18 cellular contexts compared by ENCODE assay signal in genomic region chr4:184755278-184755677, GRCh38. TPM values are rescaled to one million over a fixed set of nuclear protein-coding genes. Genes with fewer than 3 reads are reported as not detected.
DNase-seq lines count a peak whose midpoint lies in the region; ATAC-seq lines count a peak whose summit lies in the region.
"Had no signal": no experiment of that assay in that cellular context is flagged by ENCODE, and none has a peak within 500 bp of the region (broad histone marks: within the 10 kb centered on the region; RNA-seq: fewer than 3 reads in every experiment).

No MANE protein-coding gene starts in this region.

- DNase-seq in A172 (ENCODE audit: low spot score) (peak; percentile 42), RPMI7951 (ENCODE audit: low read depth) (peak; percentile 92), epithelial cell of prostate (ENCODE audit: low read depth, low spot score) (no peak), islet precursor cell (peak; percentile 87), NCI-H1105 treated with DMSO at 0.1 percent for 48 hours (lab: John Stamatoyannopoulos, UW) (no peak)
- no peak for DNase-seq in activated naive CD4-positive, alpha-beta T cell treated with anti-CD3 and anti-CD28 coated beads, Interleukin-2, amount 50 U/mL, for 72 hours (ENCODE audit: low spot score in 2 of 2)
- DNase-seq: activated CD8-positive, alpha-beta T cell treated with anti-CD3 and anti-CD28 coated beads for 36 hours; activated effector memory CD4-positive, alpha-beta T cell treated with anti-CD3 and anti-CD28 coated beads, Interleukin-2, amount 50 U/mL, for 16 hours; Caco-2; erythroblast; NCI-H1436 treated with DMSO at 0.1 percent for 48 hours; NCI-H524; nephron progenitor cell; T1000 had no signal

- no peak for ATAC-seq in activated naive CD4-positive, alpha-beta T cell treated with anti-CD3 and anti-CD28 coated beads, Interleukin-2, amount 50 U/mL, for 72 hours
- ATAC-seq in GM18909 (IDR thresholded peaks at IDR 0.05; ENCODE audit: poor library complexity, unreplicated experiment) (no peak), GM21526 (IDR thresholded peaks at IDR 0.05; ENCODE audit: low FRiP score, unreplicated experiment) (no peak)
- ATAC-seq: activated CD8-positive, alpha-beta T cell treated with anti-CD3 and anti-CD28 coated beads for 36 hours had no signal

- peak overlapping the region; percentile 9 for H3K27ac ChIP-seq in epithelial cell of prostate
- H3K27ac ChIP-seq: thoracic aorta had no signal

- no peaks in the 10 kb centered on the region for H3K9me3 Mint-ChIP-seq in activated naive CD4-positive, alpha-beta T cell treated with anti-CD3 and anti-CD28 coated beads, Interleukin-2, amount 50 U/mL, for 72 hours
- H3K9me3 Mint-ChIP-seq: activated CD8-positive, alpha-beta T cell treated with anti-CD3 and anti-CD28 coated beads for 36 hours; central memory CD8-positive, alpha-beta T cell had no signal

- peaks cover 12 to 33% of the 10 kb centered on the region in 2 donors for H3K36me3 Mint-ChIP-seq in activated naive CD4-positive, alpha-beta T cell treated with anti-CD3 and anti-CD28 coated beads, Interleukin-2, amount 50 U/mL, for 72 hours

- no peak overlapping the region for H3K27ac Mint-ChIP-seq in activated naive CD4-positive, alpha-beta T cell treated with anti-CD3 and anti-CD28 coated beads, Interleukin-2, amount 50 U/mL, for 72 hours
- H3K27ac Mint-ChIP-seq: activated CD8-positive, alpha-beta T cell treated with anti-CD3 and anti-CD28 coated beads for 36 hours; nephron progenitor cell had no signal

RNA-seq across cellular contexts. Expression of gene CENPU, which starts 21.4 kb away (rescaled TPM):
- total RNA-seq in A172 (2014; rRNA removed; shearing (Covaris generic)) = 92.7 and 103 TPM in 2 replicates
- 77.7 and 93.6 TPM in 2 replicates for total RNA-seq in RPMI7951 (2014; rRNA removed; shearing (Covaris generic))
- total RNA-seq in activated naive CD4-positive, alpha-beta T cell treated with anti-CD3 and anti-CD28 coated beads, Interleukin-2, amount 50 U/mL, for 72 hours = 10 to 100 TPM; 73.8 to 75.1 TPM

Comparison
In these comparisons a context has a peak if more than half of its experiments do, and no peak if none do; other contexts are left out.
1. DNase-seq: peak in A172 (single experiment), RPMI7951 (single experiment) and islet precursor cell (single experiment); none in epithelial cell of prostate (single experiment), activated naive CD4-positive, alpha-beta T cell treated with anti-CD3 and anti-CD28 coated beads, Interleukin-2, amount 50 U/mL, for 72 hours (0 of 2) and NCI-H1105 treated with DMSO at 0.1 percent for 48 hours (single experiment).